ENCODE assay signal across 8 cellular contexts in genomic region chr3:46693897-46694235, GRCh38. TPM values are rescaled to one million over a fixed set of nuclear protein-coding genes. Genes with fewer than 3 reads are reported as not detected.
DNase-seq lines count a peak whose midpoint lies in the region; ATAC-seq and TF ChIP-seq lines count a peak whose summit lies in the region.

No MANE protein-coding gene starts in this region.

- H3K9me3 Mint-ChIP-seq in memory B cell = no peaks in the 10 kb centered on the region

- peak overlapping the region; percentile 99 for H3K4me2 ChIP-seq in PC-9

- H3K27me3 Mint-ChIP-seq in memory B cell = peaks cover 10% of the 10 kb centered on the region

- H3K4me1 Mint-ChIP-seq in memory B cell = peaks cover 26% of the 10 kb centered on the region

- H3K36me3 Mint-ChIP-seq in memory B cell = no peaks in the 10 kb centered on the region

- H3K36me3 ChIP-seq in PC-9 (ENCODE audit: low read depth) (no peaks in the 10 kb centered on the region), brain microvascular endothelial cell (replicated peaks) (no peaks in the 10 kb centered on the region), tibial artery (peaks cover 0 to under 1% (median 0%) of the 10 kb centered on the region in 3 donors)

- H3K9me2 ChIP-seq in PC-9 (ENCODE audit: insufficient read depth) = no peaks in the 10 kb centered on the region

- H3K4me3 ChIP-seq in PC-9 = peak overlapping the region; percentile 92; the same call in 1 of the 2 replicates
- peak overlapping the region; percentile 39 for H3K4me3 ChIP-seq in brain microvascular endothelial cell (ENCODE audit: low read depth, low read length)
- peak overlapping the region; percentile 74 to 83 for H3K4me3 ChIP-seq in tibial artery

- no peak overlapping the region for H2AFZ ChIP-seq in PC-9

- H3K9me3 ChIP-seq in PC-9 (ENCODE audit: insufficient read depth, low read depth) = no peaks in the 10 kb centered on the region
- no peaks in the 10 kb centered on the region for H3K9me3 ChIP-seq in tibial artery

- in situ Hi-C loops in brain microvascular endothelial cell (cut with HindIII; ENCODE audit: low pct_ligation_motif_present, low sequenced_read_pairs) = no loop called here

- POLR2A ChIA-PET in PC-9 (lab: Charles Lee; ENCODE audit: unreplicated experiment) = interaction anchor here (0.6 kb wide), 2 partner anchors 19 to 269 kb away, joined by 3 to 6 read pairs; no protein-coding TSS in a partner anchor

- intact Hi-C loops in PC-9 (cut with micrococcal nuclease; ENCODE audit: unreplicated experiment) (loop anchor here (2.0 to 10.0 kb wide), 4 partner anchors 137 to 821 kb away; partner anchors contain the start of genes CCDC12 and ELP6), tibial artery (cut with DNase I; ENCODE audit: low total_unique reads) (loop anchor here (10.0 kb wide), 1 partner anchor 709 kb away; no protein-coding TSS in a partner anchor)

- CTCF ChIA-PET in PC-9 (lab: Charles Lee) = no interaction called here

- H3K4me1 ChIP-seq in PC-9 (replicated peaks; ENCODE audit: insufficient read depth) (peaks cover 21% of the 10 kb centered on the region), tibial artery (peaks cover 8 to 74% (median 63%) of the 10 kb centered on the region in 4 donors)

- no peak overlapping the region for H3K27ac ChIP-seq in PC-9
- H3K27ac ChIP-seq in brain microvascular endothelial cell = no peak overlapping the region
- peak overlapping the region; percentile 94 to 97 for H3K27ac ChIP-seq in tibial artery

- no TSS peak for BruUV-seq in PC-9 (replicated peaks; lab: Mats Ljungman, UMichigan)

- TF ChIP-seq CTCF in PC-9 (conservative IDR thresholded peaks at IDR 0.05) (no peak), brain microvascular endothelial cell (IDR thresholded peaks at IDR 0.05; ENCODE audit: low read depth, low read length, missing control alignments) (no peak), tibial artery (IDR thresholded peaks at IDR 0.05) (no peak)

- no peaks in the 10 kb centered on the region; the same call in 1 of the 2 replicates for H4K20me1 ChIP-seq in PC-9 (ENCODE audit: insufficient read depth)

- peaks cover 18% of the 10 kb centered on the region for H3K79me2 ChIP-seq in PC-9 (ENCODE audit: low read depth)

- H3K27me3 ChIP-seq in PC-9 (ENCODE audit: insufficient read depth, low read depth) = no peaks in the 10 kb centered on the region
- H3K27me3 ChIP-seq in brain microvascular endothelial cell (replicated peaks) = no peaks in the 10 kb centered on the region
- H3K27me3 ChIP-seq in tibial artery = no peaks in the 10 kb centered on the region

- H3F3A ChIP-seq in PC-9 (ENCODE audit: insufficient read depth, low read depth) = peaks cover 17% of the 10 kb centered on the region; the same call in 1 of the 2 replicates

- peak; percentile 43 for DNase-seq in AG08395 (ENCODE audit: low spot score)
- no peak for DNase-seq in PC-9
- no peak for DNase-seq in brain microvascular endothelial cell
- peak in 1 of 2 donors; percentile 64 for DNase-seq in memory B cell (ENCODE audit: low spot score in 2 of 2)
- peak in 1 of 2 donors; percentile 33 for DNase-seq in tibial artery
- DNase-seq in NCI-H1105 treated with DMSO at 0.1 percent for 48 hours (lab: John Stamatoyannopoulos, UW) = no peak

- no peak overlapping the region for H3K27ac Mint-ChIP-seq in memory B cell

- peak overlapping the region; percentile 74 for H3K4me3 Mint-ChIP-seq in memory B cell

- peak; percentile 64 for ATAC-seq in memory B cell (ENCODE audit: low read depth)
- no peak for ATAC-seq in GM21526 (IDR thresholded peaks at IDR 0.05; ENCODE audit: low FRiP score, unreplicated experiment)
- ATAC-seq in HG03045 (IDR thresholded peaks at IDR 0.05; ENCODE audit: unreplicated experiment) = no peak

RNA-seq across cellular contexts. Expression of gene ALS2CL, which starts 0.4 kb away (rescaled TPM):
- total RNA-seq in PC-9 (2021) = 67.5 and 71.6 TPM in 2 replicates

RNA-seq across cellular contexts. Expression of gene TMIE, which starts 7.3 kb away (rescaled TPM):
- 6.0 and 6.5 TPM in 2 replicates for total RNA-seq in PC-9 (2021)

RNA-seq across cellular contexts. Expression of gene PRSS50, which starts 23.8 kb away (rescaled TPM):
- total RNA-seq in PC-9 (2021) = 0.48 and 0.50 TPM in 2 replicates

Comparison
In these comparisons a context has a peak if more than half of its experiments do, and no peak if none do; other contexts are left out.
1. H3K27ac ChIP-seq: peak in tibial artery (2 of 2); none in PC-9 (single experiment) and brain microvascular endothelial cell (single experiment).
2. H3K4me3 ChIP-seq: peak in every context shown above with its lines; median percentile 92 in PC-9; 78 in tibial artery; 39 in brain microvascular endothelial cell.